Comparison of ENCODE assay signal across 8 cellular contexts in genomic region chr17:76278952-76279741, GRCh38. TPM values are rescaled to one million over a fixed set of nuclear protein-coding genes. Genes with fewer than 3 reads are reported as not detected.
DNase-seq lines count a peak whose midpoint lies in the region; ATAC-seq and TF ChIP-seq lines count a peak whose summit lies in the region.

No MANE protein-coding gene starts in this region.

- no peaks in the 10 kb centered on the region for H3K27me3 ChIP-seq in left lung

- TF ChIP-seq CTCF in left lung (IDR thresholded peaks at IDR 0.05): peak; percentile 97

- H3K27ac ChIP-seq in left lung: no peak overlapping the region

- no peaks in the 10 kb centered on the region for H3K9me3 ChIP-seq in left lung

- H3K36me3 ChIP-seq in left lung: no peaks in the 10 kb centered on the region

- no peak overlapping the region for H3K4me3 ChIP-seq in left lung

- peak; percentile 54 for ATAC-seq in HG03135 (IDR thresholded peaks at IDR 0.05; ENCODE audit: unreplicated experiment)
- ATAC-seq in left lung: peak; percentile 95
- ATAC-seq in HG03442 (IDR thresholded peaks at IDR 0.05; ENCODE audit: unreplicated experiment): no peak

- DNase-seq in DMS153 (lab: John Stamatoyannopoulos, UW) (peak; percentile 33), NCI-H526 treated with DMSO at 0.1 percent for 48 hours (lab: John Stamatoyannopoulos, UW) (peak; percentile 39), cerebellum (ENCODE audit: low spot score) (peak; percentile 83), left lung (peak; percentile 87 to 98)
- peak; percentile 81 to 88 for DNase-seq in activated CD4-positive, alpha-beta T cell treated with anti-CD3 and anti-CD28 coated beads for 4 hours
- peak; percentile 77 to 89 for DNase-seq in stimulated activated CD4-positive, alpha-beta T cell treated with anti-CD3 and anti-CD28 coated beads, Interleukin-4, amount 100 ng/mL, for 4 hours

- intact Hi-C loops in left lung (cut with DNase I): no loop called here

- peaks cover 0 to 15% of the 10 kb centered on the region in 2 donors for H3K4me1 ChIP-seq in left lung

RNA-seq across cellular contexts. Expression of gene UBALD2, which starts 14.0 kb away (rescaled TPM):
- total RNA-seq in cerebellum: 5.4 TPM
- total RNA-seq in left lung: 10 to 100 TPM; 45.7 to 52.7 TPM

RNA-seq across cellular contexts. Expression of gene QRICH2, which starts 28.9 kb away (rescaled TPM):
- total RNA-seq in cerebellum (15.9 TPM), left lung (1 to 10 TPM; 2.8 to 3.3 TPM)

RNA-seq across cellular contexts. Expression of gene RNF157, which starts 38.9 kb away (rescaled TPM):
- 33.8 TPM for total RNA-seq in cerebellum
- total RNA-seq in left lung: 1 to 10 TPM in 1 of 2 donors, under 1 TPM in 1; 0.79 to 1.4 TPM

Comparison
In these comparisons a context has a peak if more than half of its experiments do, and no peak if none do; other contexts are left out.
1. DNase-seq: peak in every context shown above with its lines; median percentile 92 in left lung; 84 in activated CD4-positive, alpha-beta T cell treated with anti-CD3 and anti-CD28 coated beads for 4 hours; 83 in cerebellum; 83 in stimulated activated CD4-positive, alpha-beta T cell treated with anti-CD3 and anti-CD28 coated beads, Interleukin-4, amount 100 ng/mL, for 4 hours; 39 in NCI-H526 treated with DMSO at 0.1 percent for 48 hours; 33 in DMS153.
2. RNA of gene RNF157, which starts 38.9 kb away (total RNA-seq): 33.8 TPM in cerebellum (single experiment); 0.79 to 1.4 TPM in left lung; every median in the first group is over 10 times any median in the second.